ENCODE assay signal across 8 cellular contexts in genomic region chr14:61382842-61383241, GRCh38.
"Had no signal": no experiment of that assay in that cellular context is flagged by ENCODE, and none has a peak within 500 bp of the region (broad histone marks: within the 10 kb centered on the region; RNA-seq: fewer than 3 reads in every experiment).

No MANE protein-coding gene starts in this region.

- H3K27me3 ChIP-seq: cardiac muscle cell, pancreas, sigmoid colon had no signal

- H3K27ac ChIP-seq: cardiac muscle cell, pancreas, sigmoid colon had no signal

- H3K4me1 ChIP-seq: pancreas, sigmoid colon had no signal

- H3K4me3 ChIP-seq: cardiac muscle cell, pancreas, sigmoid colon had no signal

- H3K9me3 ChIP-seq: pancreas, sigmoid colon had no signal

- H3K9me3 Mint-ChIP-seq: T-helper 2 cell treated with Interferon-gamma antibody and Interleukin-4, amounts not matched to agents 5 μg/mL and 100 μg/mL, for 36 hours had no signal

- ATAC-seq: esophagus mucosa, pancreas had no signal

- H3K36me3 ChIP-seq: cardiac muscle cell, pancreas, sigmoid colon had no signal

- DNase-seq: activated naive CD4-positive, alpha-beta T cell treated with Interleukin-2 at 50 U/mL for 16 hours; mammary epithelial cell; pancreas; sigmoid colon; stimulated activated CD4-positive, alpha-beta T cell treated with anti-CD3 and anti-CD28 coated beads, Interleukin-1b, Interleukin-23, amount 100 ng/mL, for 48 hours had no signal
